ENCODE assay signal across 1 cellular context in genomic region chr17:49469831-49470568, GRCh38.
TF ChIP-seq lines count a peak whose summit lies in the region.

No MANE protein-coding gene starts in this region.

TF ChIP-seq in A549, 52 proteins besides CTCF, POLR2A, EP300 and RAD21:
- TF ChIP-seq ZSCAN20 (CRISPR knock-in tag; IDR thresholded peaks at IDR 0.05) (no peak), RNF2 (IDR thresholded peaks at IDR 0.05; ENCODE audit: borderline replicate concordance, low read depth) (no peak), ESRRA (IDR thresholded peaks at IDR 0.05; ENCODE audit: borderline replicate concordance, low read length) (no peak), JUNB (IDR thresholded peaks at IDR 0.05) (no peak), TP53 (CRISPR knock-in tag; IDR thresholded peaks at IDR 0.05) (no peak), RFX5 (IDR thresholded peaks at IDR 0.05) (no peak), SMC3 (IDR thresholded peaks at IDR 0.05) (no peak), ZFP36 (IDR thresholded peaks at IDR 0.05; ENCODE audit: borderline replicate concordance, partially characterized antibody) (no peak), FOSB (CRISPR knock-in tag; IDR thresholded peaks at IDR 0.05) (no peak), MYC (IDR thresholded peaks at IDR 0.05; ENCODE audit: borderline replicate concordance, low read length) (no peak), BHLHE40 (IDR thresholded peaks at IDR 0.05; ENCODE audit: low read depth, low read length) (no peak), NR3C1 (IDR thresholded peaks at IDR 0.05) (no peak), FOSL2 (IDR thresholded peaks at IDR 0.05) (no peak), FOSL2 (CRISPR knock-in tag; IDR thresholded peaks at IDR 0.05) (no peak), CHD4 (IDR thresholded peaks at IDR 0.05; ENCODE audit: borderline replicate concordance) (no peak), GATA3 (IDR thresholded peaks at IDR 0.05; ENCODE audit: borderline replicate concordance) (no peak), MAFK (IDR thresholded peaks at IDR 0.05; ENCODE audit: partially characterized antibody) (no peak), E2F6 (IDR thresholded peaks at IDR 0.05; ENCODE audit: borderline replicate concordance, low read depth) (no peak), HMGXB4 (CRISPR knock-in tag; IDR thresholded peaks at IDR 0.05; ENCODE audit: borderline replicate concordance) (no peak), NPAS2 (CRISPR knock-in tag; IDR thresholded peaks at IDR 0.05; ENCODE audit: borderline replicate concordance) (no peak)
